Comparison of ENCODE assay signal across 19 cellular contexts in genomic region chr5:159343295-159344094, GRCh38. TPM values are rescaled to one million over a fixed set of nuclear protein-coding genes. Genes with fewer than 3 reads are reported as not detected.
DNase-seq lines count a peak whose midpoint lies in the region; ATAC-seq and TF ChIP-seq lines count a peak whose summit lies in the region.
"Had no signal": no experiment of that assay in that cellular context is flagged by ENCODE, and none has a peak within 500 bp of the region (broad histone marks: within the 10 kb centered on the region; RNA-seq: fewer than 3 reads in every experiment).

No MANE protein-coding gene starts in this region.

- H3K27me3 ChIP-seq in PC-9 (ENCODE audit: insufficient read depth, low read depth), result peaks cover 30% of the 10 kb centered on the region

- no peaks in the 10 kb centered on the region for H4K20me1 ChIP-seq in PC-9 (ENCODE audit: insufficient read depth)

- H3K36me3 Mint-ChIP-seq in CD14-positive monocyte, result peaks cover 2 to 3% of the 10 kb centered on the region in 2 donors

- peaks cover 28% of the 10 kb centered on the region for H3F3A ChIP-seq in PC-9 (ENCODE audit: insufficient read depth, low read depth)

- H3K79me2 ChIP-seq in PC-9 (ENCODE audit: low read depth), result no peaks in the 10 kb centered on the region

- no peak overlapping the region for H3K27ac ChIP-seq in PC-9
- H3K27ac ChIP-seq: KMS-11, prostate gland, thoracic aorta had no signal

- no peak overlapping the region for H2AFZ ChIP-seq in PC-9

- H3K9me3 Mint-ChIP-seq in CD14-positive monocyte, result peaks cover 0 to 8% (median 0%) of the 10 kb centered on the region in 7 donors

- H3K4me3 ChIP-seq in PC-9 (no peak overlapping the region), foreskin fibroblast (ENCODE audit: low read depth in 1 of 2, low read length in 2 of 2) (no peak overlapping the region)
- H3K4me3 ChIP-seq: prostate gland, thoracic aorta had no signal

- H3K4me1 ChIP-seq in PC-9 (replicated peaks; ENCODE audit: insufficient read depth), result peaks cover 22% of the 10 kb centered on the region
- H3K4me1 ChIP-seq: Caco-2, prostate gland had no signal

- H3K4me2 ChIP-seq in PC-9, result no peak overlapping the region

- H3K4me3 Mint-ChIP-seq in CD14-positive monocyte, result no peak overlapping the region
- H3K4me3 Mint-ChIP-seq: nephron progenitor cell had no signal

- peak; percentile 69 for DNase-seq in CD14-positive monocyte (ENCODE audit: low spot score)
- peak; percentile 32 to 56 for DNase-seq in PC-9
- DNase-seq in germinal center (ENCODE audit: low spot score), result peak; percentile 20
- DNase-seq in foreskin fibroblast, result no peak
- no peak for DNase-seq in left cardiac atrium
- DNase-seq: activated CD4-positive, CD25-positive, alpha-beta regulatory T cell treated with anti-CD3 and anti-CD28 coated beads, Interleukin-2, amount 50 U/mL, for 72 hours; activated CD8-positive, alpha-beta memory T cell treated with anti-CD3 and anti-CD28 coated beads, Interleukin-2, amount 50 U/mL, for 48 hours; activated naive CD4-positive, alpha-beta T cell treated with Interleukin-2 at 50 U/mL for 16 hours; Caco-2; NCI-H226; nephron progenitor cell; SHP77 treated with DMSO at 0.1 percent for 48 hours had no signal

- CTCF ChIA-PET in PC-9 (lab: Charles Lee), result no interaction called here

- peaks cover 10% of the 10 kb centered on the region for H3K9me3 ChIP-seq in PC-9 (ENCODE audit: insufficient read depth, low read depth)
- H3K9me3 ChIP-seq: Caco-2, prostate gland had no signal

- ATAC-seq in HG02938 (IDR thresholded peaks at IDR 0.05; ENCODE audit: unreplicated experiment) (peak; percentile 44), GM19328 (IDR thresholded peaks at IDR 0.05; ENCODE audit: unreplicated experiment) (no peak), HG03354 (IDR thresholded peaks at IDR 0.05; ENCODE audit: poor library complexity, severe bottlenecking, unreplicated experiment) (no peak), left cardiac atrium (no peak)

- peak overlapping the region; percentile 89 to 97 (median 96) for H3K27ac Mint-ChIP-seq in CD14-positive monocyte
- H3K27ac Mint-ChIP-seq: nephron progenitor cell had no signal

- H3K27me3 Mint-ChIP-seq in CD14-positive monocyte (ENCODE audit: low read depth in 3 of 3), result peaks cover 0 to 6% (median 0%) of the 10 kb centered on the region in 3 donors

- no TSS peak for BruUV-seq in PC-9 (replicated peaks; lab: Mats Ljungman, UMichigan)

- no peaks in the 10 kb centered on the region for H3K9me2 ChIP-seq in PC-9 (ENCODE audit: insufficient read depth)

- TF ChIP-seq CTCF in CD14-positive monocyte (IDR thresholded peaks at IDR 0.05) (no peak), PC-9 (conservative IDR thresholded peaks at IDR 0.05) (no peak), foreskin fibroblast (IDR thresholded peaks at IDR 0.05; ENCODE audit: low read depth, low read length) (no peak)

- peaks cover 49% of the 10 kb centered on the region for H3K4me1 Mint-ChIP-seq in CD14-positive monocyte
- H3K4me1 Mint-ChIP-seq: nephron progenitor cell had no signal

- intact Hi-C loops in CD14-positive monocyte (cut with micrococcal nuclease), result loop anchor here in 1 of 2 donors (10.0 kb wide), 1 partner anchor 661 kb away; the partner anchor contains the start of gene TTC1
- intact Hi-C loops in PC-9 (cut with micrococcal nuclease; ENCODE audit: unreplicated experiment), result loop anchor here (5.0 kb wide), 2 partner anchors 56 to 564 kb away; no protein-coding TSS in a partner anchor
- intact Hi-C loops in left cardiac atrium (cut with DNase I), result no loop called here

- POLR2A ChIA-PET in PC-9 (lab: Charles Lee; ENCODE audit: unreplicated experiment), result interaction anchor here (0.7 kb wide), 1 partner anchor 77 kb away, joined by 4 read pairs; no protein-coding TSS in a partner anchor

- H3K36me3 ChIP-seq in PC-9 (ENCODE audit: low read depth), result no peaks in the 10 kb centered on the region
- H3K36me3 ChIP-seq: prostate gland, thoracic aorta had no signal

RNA-seq across cellular contexts. Expression of gene IL12B, which starts 13.2 kb away (rescaled TPM):
- not detected for polyA plus RNA-seq in CD14-positive monocyte
- total RNA-seq in PC-9 (2021), result not detected in 2 replicates
- total RNA-seq in left cardiac atrium, result not detected
- total RNA-seq: Caco-2, glomerular endothelial cell, prostate gland, thoracic aorta had no signal

Comparison
In these comparisons a context has a peak if more than half of its experiments do, and no peak if none do; other contexts are left out.
1. DNase-seq: peak in CD14-positive monocyte (single experiment), PC-9 (2 of 2) and germinal center (single experiment); none in foreskin fibroblast (0 of 2) and left cardiac atrium (single experiment).